12 cellular contexts compared by ENCODE assay signal in genomic region chr2:46014911-46015654, GRCh38.
DNase-seq lines count a peak whose midpoint lies in the region; TF ChIP-seq lines count a peak whose summit lies in the region.
"Had no signal": no experiment of that assay in that cellular context is flagged by ENCODE, and none has a peak within 500 bp of the region (broad histone marks: within the 10 kb centered on the region; RNA-seq: fewer than 3 reads in every experiment).

No MANE protein-coding gene starts in this region.

- H3K27me3 ChIP-seq in SJCRH30 (no peaks in the 10 kb centered on the region), osteoblast (ENCODE audit: insufficient read depth, low read length) (no peaks in the 10 kb centered on the region), transverse colon (no peaks in the 10 kb centered on the region)
- H3K27me3 ChIP-seq: pancreas had no signal

- H3K4me3 ChIP-seq in SJCRH30 (no peak overlapping the region), fibroblast of the aortic adventitia (ENCODE audit: low read depth, low read length) (no peak overlapping the region), osteoblast (ENCODE audit: insufficient read depth, low read length) (no peak overlapping the region), transverse colon (no peak overlapping the region)
- H3K4me3 ChIP-seq: pancreas had no signal

- no peaks in the 10 kb centered on the region; the same call in 1 of the 2 replicates for H3K9me3 ChIP-seq in SJCRH30 (replicated peaks)
- H3K9me3 ChIP-seq in osteoblast (ENCODE audit: low read depth, low read length): no peaks in the 10 kb centered on the region
- no peaks in the 10 kb centered on the region for H3K9me3 ChIP-seq in transverse colon
- H3K9me3 ChIP-seq: pancreas had no signal

- no peaks in the 10 kb centered on the region for H3K36me3 ChIP-seq in SJCRH30
- no peaks in the 10 kb centered on the region for H3K36me3 ChIP-seq in osteoblast (ENCODE audit: insufficient read depth, low read length)
- no peaks in the 10 kb centered on the region for H3K36me3 ChIP-seq in transverse colon
- H3K36me3 ChIP-seq: pancreas had no signal

- 72 to 79% methylated on average over 5 to 6 of the region's 6 CpGs for WGBS in transverse colon (ENCODE audit: low coverage in 1 of 2), 2 donors

- in situ Hi-C loops in transverse colon (cut with MboI; ENCODE audit: low pct_ligation_motif_present in 1 of 4, low pct_unique_long_range_greater_than_20kb in 1 of 4, low sequenced_read_pairs in 3 of 4): loop anchor here (10.0 to 25.0 kb wide), 3 partner anchors 347 to 440 kb away; no protein-coding TSS in a partner anchor

- H4K20me1 ChIP-seq in osteoblast (ENCODE audit: insufficient read depth, low read length): no peaks in the 10 kb centered on the region

- peak; percentile 81 for DNase-seq in ELF-1 (ENCODE audit: low read depth, low spot score)
- DNase-seq in SJCRH30: peak; percentile 31 to 47
- DNase-seq in fibroblast of the aortic adventitia (ENCODE audit: low read depth): peak; percentile 67
- DNase-seq in osteoblast (ENCODE audit: insufficient read length, low spot score, missing footprints): no peak
- DNase-seq in occipital lobe (lab: John Stamatoyannopoulos, UW): no peak
- no peak for DNase-seq in transverse colon
- no peak for DNase-seq in effector CD4-positive, alpha-beta T cell
- no peak for DNase-seq in stimulated activated CD4-positive, alpha-beta T cell treated with anti-CD3 and anti-CD28 coated beads, Interleukin-2, amount 100 ng/mL, for 48 hours
- DNase-seq: activated T-cell treated with anti-CD3 and anti-CD28 coated beads, Interleukin-2, amount 50 U/mL, for 4 hours; head of caudate nucleus; NCI-H146; pancreas had no signal

- peaks cover 8% of the 10 kb centered on the region; the same call in 1 of the 2 replicates for H3K4me1 ChIP-seq in SJCRH30
- H3K4me1 ChIP-seq in osteoblast (ENCODE audit: insufficient read depth, low read length): peaks cover 21% of the 10 kb centered on the region
- H3K4me1 ChIP-seq in transverse colon: no peaks in the 10 kb centered on the region
- H3K4me1 ChIP-seq: pancreas had no signal

- peak overlapping the region; percentile 56 for H2AFZ ChIP-seq in osteoblast (ENCODE audit: low read length)

- H3K27ac ChIP-seq in SJCRH30 (peak overlapping the region; percentile 2; the same call in 1 of the 2 replicates), osteoblast (ENCODE audit: low read depth, low read length) (peak overlapping the region; percentile 32), transverse colon (no peak overlapping the region)
- H3K27ac ChIP-seq: pancreas had no signal

- peak overlapping the region; percentile 28 for H3K4me2 ChIP-seq in osteoblast (ENCODE audit: insufficient read depth, low read length)

- TF ChIP-seq POLR2A in transverse colon (IDR thresholded peaks at IDR 0.05): no peak

- intact Hi-C loops in transverse colon (cut with DNase I; ENCODE audit: low total_unique reads): no loop called here

- no peak for TF ChIP-seq EP300 in transverse colon (IDR thresholded peaks at IDR 0.05; ENCODE audit: low read depth)

- no peak for TF ChIP-seq CTCF in fibroblast of the aortic adventitia (IDR thresholded peaks at IDR 0.05; ENCODE audit: insufficient read depth, low read length)
- TF ChIP-seq CTCF in osteoblast (IDR thresholded peaks at IDR 0.05; ENCODE audit: extremely low read depth, low read depth, low read length): no peak
- no peak for TF ChIP-seq CTCF in transverse colon (IDR thresholded peaks at IDR 0.05)

- no peaks in the 10 kb centered on the region for H3K79me2 ChIP-seq in osteoblast (ENCODE audit: insufficient read depth, low read length)

Comparison
In these comparisons a context has a peak if more than half of its experiments do, and no peak if none do; other contexts are left out.
1. DNase-seq: peak in ELF-1 (single experiment), SJCRH30 (2 of 2) and fibroblast of the aortic adventitia (single experiment); none in osteoblast (single experiment), occipital lobe (single experiment), transverse colon (single experiment), effector CD4-positive, alpha-beta T cell (single experiment) and stimulated activated CD4-positive, alpha-beta T cell treated with anti-CD3 and anti-CD28 coated beads, Interleukin-2, amount 100 ng/mL, for 48 hours (0 of 2).
2. H3K27ac ChIP-seq: peak in SJCRH30 (single experiment) and osteoblast (single experiment); none in transverse colon (0 of 4).